8 cellular contexts compared by ENCODE assay signal in genomic region chr9:133121200-133122166, GRCh38. TPM values are rescaled to one million over a fixed set of nuclear protein-coding genes. Genes with fewer than 3 reads are reported as not detected.
A peak's percentile ranks its signal among the peaks of the same experiment; 100 is the strongest.
DNase-seq lines count a peak whose midpoint lies in the region; ATAC-seq and TF ChIP-seq lines count a peak whose summit lies in the region.

RALGDS (minus strand) TSS chr9:133121240; CDS start chr9:133121154, 86 bp downstream.

- DNase-seq in AG08395 (ENCODE audit: low spot score) (peak; percentile 98), NCI-H69 (lab: John Stamatoyannopoulos, UW) (peak; percentile 96), coronary artery (ENCODE audit: low spot score) (peak; percentile 90), left kidney (ENCODE audit: low read depth, low spot score) (peak; percentile 94)
- peak; percentile 89 for DNase-seq in activated CD4-positive, alpha-beta T cell treated with anti-CD3 and anti-CD28 coated beads, Interleukin-2, amount 10 ng/mL, durations not matched to agents 7 days and 5 days
- peak; percentile 89 for DNase-seq in stimulated activated CD4-positive, alpha-beta T cell treated with anti-CD3 and anti-CD28 coated beads, Interleukin-1b, Interleukin-23, amount 100 ng/mL, for 48 hours

- H3K4me1 Mint-ChIP-seq in activated CD4-positive, alpha-beta T cell treated with anti-CD3 and anti-CD28 coated beads, Interleukin-2, amount 10 ng/mL, durations not matched to agents 7 days and 5 days, result peaks cover 70% of the 10 kb centered on the region

- no peak for TF ChIP-seq CTCF in coronary artery (IDR thresholded peaks at IDR 0.05)

- CTCF ChIA-PET in activated CD4-positive, alpha-beta T cell treated with anti-CD3 and anti-CD28 coated beads, Interleukin-2, amount 10 ng/mL, durations not matched to agents 7 days and 5 days (lab: Charles Lee), result interaction anchor here (1.4 to 1.6 kb wide), 2 partner anchors 12 to 26 kb away, joined by 4 to 8 read pairs; no protein-coding TSS in a partner anchor

- H3K4me3 ChIP-seq in coronary artery, result peak within 1 kb of the TSS; percentile 96

- H3K36me3 Mint-ChIP-seq in activated CD4-positive, alpha-beta T cell treated with anti-CD3 and anti-CD28 coated beads, Interleukin-2, amount 10 ng/mL, durations not matched to agents 7 days and 5 days (ENCODE audit: low read depth), result peaks cover 3% of the 10 kb centered on the region

- peak; percentile 45 for ATAC-seq in GM19043 (IDR thresholded peaks at IDR 0.05; ENCODE audit: low read depth, unreplicated experiment)
- ATAC-seq in HG03354 (IDR thresholded peaks at IDR 0.05; ENCODE audit: poor library complexity, severe bottlenecking, unreplicated experiment), result peak; percentile 66

- no peaks in the 10 kb centered on the region for H3K9me3 Mint-ChIP-seq in activated CD4-positive, alpha-beta T cell treated with anti-CD3 and anti-CD28 coated beads, Interleukin-2, amount 10 ng/mL, durations not matched to agents 7 days and 5 days

- peak within 1 kb of the TSS; percentile 63 to 96 for H3K27ac ChIP-seq in coronary artery

- H3K27me3 Mint-ChIP-seq in activated CD4-positive, alpha-beta T cell treated with anti-CD3 and anti-CD28 coated beads, Interleukin-2, amount 10 ng/mL, durations not matched to agents 7 days and 5 days, result no peaks in the 10 kb centered on the region

- peak within 1 kb of the TSS; percentile 88 for H3K27ac Mint-ChIP-seq in activated CD4-positive, alpha-beta T cell treated with anti-CD3 and anti-CD28 coated beads, Interleukin-2, amount 10 ng/mL, durations not matched to agents 7 days and 5 days

- POLR2A ChIA-PET in activated CD4-positive, alpha-beta T cell treated with anti-CD3 and anti-CD28 coated beads, Interleukin-2, amount 10 ng/mL, durations not matched to agents 7 days and 5 days (lab: Charles Lee), result no interaction called here

- peak within 1 kb of the TSS; percentile 70 for H3K4me3 Mint-ChIP-seq in activated CD4-positive, alpha-beta T cell treated with anti-CD3 and anti-CD28 coated beads, Interleukin-2, amount 10 ng/mL, durations not matched to agents 7 days and 5 days

RNA-seq across cellular contexts. Expression of gene RALGDS, which starts in this region (rescaled TPM):
- total RNA-seq in activated CD4-positive, alpha-beta T cell treated with anti-CD3 and anti-CD28 coated beads, Interleukin-2, amount 10 ng/mL, durations not matched to agents 7 days and 5 days, result 10 to 100 TPM; 79.1 to 92.3 TPM

Comparison
In these comparisons a context has a peak if more than half of its experiments do, and no peak if none do; other contexts are left out.
1. Peak in every context shown above with its lines: DNase-seq, ATAC-seq, H3K4me3 ChIP-seq and H3K27ac ChIP-seq.